ENCODE assay signal across 14 cellular contexts in the genomic region with DNA sequence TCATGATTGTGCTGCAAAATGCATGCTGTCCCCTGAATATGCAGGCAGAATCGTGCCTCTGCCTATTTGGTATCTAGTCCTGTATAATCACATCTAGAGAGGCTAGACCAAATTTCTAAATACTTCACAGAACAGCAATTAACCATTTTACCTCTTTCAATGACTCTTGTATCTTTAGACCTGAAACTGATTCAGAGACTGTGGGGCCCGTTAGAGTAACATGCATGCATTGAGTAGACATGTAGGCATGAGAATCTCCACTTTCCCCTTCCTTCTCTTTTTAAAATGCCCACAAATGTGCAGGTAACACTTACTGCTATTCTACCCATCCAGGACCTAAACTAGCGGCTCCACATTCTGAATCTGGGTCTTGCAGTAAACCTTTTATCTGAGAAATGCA.
"Had no signal": no experiment of that assay in that cellular context is flagged by ENCODE, and none has a peak within 500 bp of the region (broad histone marks: within the 10 kb centered on the region; RNA-seq: fewer than 3 reads in every experiment).

No MANE protein-coding gene starts in this region.

- H3K4me3 ChIP-seq: gastroesophageal sphincter, left ventricle myocardium inferior, pancreas had no signal

- H3K27ac Mint-ChIP-seq: brain had no signal

- H3K27me3 Mint-ChIP-seq: brain had no signal

- DNase-seq: activated CD4-positive, alpha-beta T cell treated with anti-CD3 and anti-CD28 coated beads for 48 hours; activated CD8-positive, alpha-beta memory T cell treated with anti-CD3 and anti-CD28 coated beads for 24 hours; activated naive CD4-positive, alpha-beta T cell treated with anti-CD3 and anti-CD28 coated beads, Interleukin-2, amount 50 U/mL, for 16 hours; amygdala; effector memory CD4-positive, alpha-beta T cell; left ventricle myocardium inferior; mesendoderm; pancreas; stimulated activated CD4-positive, alpha-beta T cell treated with anti-CD3 and anti-CD28 coated beads, Interleukin-2, amount 100 ng/mL, for 48 hours; stimulated activated naive CD8-positive, alpha-beta T cell treated with anti-CD3 and anti-CD28 coated beads, Interleukin-15, Interleukin-2, amounts not matched to agents 100 U/mL and 50 U/mL, for 24 hours; T1000 had no signal

- H3K4me1 ChIP-seq: pancreas had no signal

- ATAC-seq: gastroesophageal sphincter; pancreas; stimulated activated naive CD8-positive, alpha-beta T cell treated with anti-CD3 and anti-CD28 coated beads, Interleukin-15, Interleukin-2, amounts not matched to agents 100 U/mL and 50 U/mL, for 24 hours had no signal

- H3K36me3 ChIP-seq: pancreas had no signal

- H3K9me3 ChIP-seq: gastroesophageal sphincter, left ventricle myocardium inferior, pancreas had no signal

- H3K27me3 ChIP-seq: gastroesophageal sphincter, pancreas had no signal

- H3K27ac ChIP-seq: gastroesophageal sphincter, left ventricle myocardium inferior, pancreas, VCaP had no signal
